Comparison of ENCODE assay signal across 26 cellular contexts in the genomic region with DNA sequence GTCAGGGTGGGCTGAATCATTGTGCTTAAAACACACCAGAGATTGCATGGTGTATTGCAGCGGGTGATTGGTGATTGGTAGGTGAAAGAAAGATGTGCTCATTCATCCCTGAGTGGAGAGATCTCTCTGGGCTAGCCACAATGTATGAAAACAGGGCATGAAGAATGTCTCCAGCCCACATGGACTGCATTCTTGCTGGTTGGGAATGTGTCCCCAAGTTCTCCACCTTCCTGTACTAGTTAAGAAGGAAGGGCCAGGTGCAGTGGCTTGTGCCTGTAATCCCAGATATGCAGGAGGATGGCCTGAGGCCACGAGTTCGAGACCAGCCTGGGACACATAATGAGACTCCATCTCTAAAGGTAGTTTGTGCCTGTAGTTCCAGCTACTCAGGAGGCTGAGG.
A peak's percentile ranks its signal among the peaks of the same experiment; 100 is the strongest.
DNase-seq lines count a peak whose midpoint lies in the region; ATAC-seq, FAIRE-seq and TF ChIP-seq lines count a peak whose summit lies in the region.
"Had no signal": no experiment of that assay in that cellular context is flagged by ENCODE, and none has a peak within 500 bp of the region (broad histone marks: within the 10 kb centered on the region; RNA-seq: fewer than 3 reads in every experiment).

No MANE protein-coding gene starts in this region.

- H3K4me1 ChIP-seq in right atrium auricular region, result peaks cover 0 to 14% of the 10 kb centered on the region in 2 donors
- H3K4me1 ChIP-seq in endothelial cell of umbilical vein (ENCODE audit: control insufficient read depth, extremely low read depth, insufficient read depth, low read length), result peaks cover 9% of the 10 kb centered on the region
- H3K4me1 ChIP-seq in trophoblast cell (ENCODE audit: control insufficient read depth in 1 of 2, insufficient read depth in 2 of 2, low read length in 2 of 2), result peaks cover 8 to 12% of the 10 kb centered on the region in 2 experiments

- intact Hi-C loops in left cardiac atrium (cut with DNase I) (loop anchor here (10.0 kb wide), 3 partner anchors 157 to 407 kb away; no protein-coding TSS in a partner anchor), endothelial cell of umbilical vein (cut with micrococcal nuclease) (no loop called here)

- no peaks in the 10 kb centered on the region for H3K9me3 Mint-ChIP-seq in activated CD8-positive, alpha-beta T cell treated with anti-CD3 and anti-CD28 coated beads, Interleukin-2, amount 10 ng/mL, durations not matched to agents 7 days and 5 days (ENCODE audit: insufficient read depth)
- H3K9me3 Mint-ChIP-seq: CD4-positive, alpha-beta T cell; CD8-positive, alpha-beta memory T cell had no signal

- DNase-seq in right atrium auricular region (ENCODE audit: low spot score), result peak; percentile 42
- DNase-seq in left cardiac atrium, result no peak
- DNase-seq in endothelial cell of umbilical vein (ENCODE audit: low read depth, low spot score), result no peak
- DNase-seq in trophoblast cell, result peak; percentile 64 to 74
- DNase-seq in T-helper 2 cell, result no peak
- DNase-seq in activated CD8-positive, alpha-beta T cell treated with anti-CD3 and anti-CD28 coated beads, Interleukin-2, amount 10 ng/mL, durations not matched to agents 7 days and 5 days, result no peak
- no peak for DNase-seq in GOT3 (lab: John Stamatoyannopoulos, UW)
- DNase-seq: 8988T; ACHN; AML-193; BE2C; CD4-positive, alpha-beta T cell; CD8-positive, alpha-beta memory T cell; DMS 273 treated with DMSO at 0.1 percent for 48 hours; DMS79; EL; GDM1; GM23248; H9 had no signal

- no peak overlapping the region for H4K12ac ChIP-seq in trophoblast cell (ENCODE audit: low read depth, low read length)

- TF ChIP-seq CTCF in right atrium auricular region (IDR thresholded peaks at IDR 0.05) (no peak), endothelial cell of umbilical vein (IDR thresholded peaks at IDR 0.05; ENCODE audit: extremely low read depth in 1 of 2, insufficient read depth in 1 of 2, low read depth in 1 of 2, low read length in 2 of 2) (no peak)

- H3K4me3 ChIP-seq in right atrium auricular region (no peak overlapping the region), endothelial cell of umbilical vein (replicated peaks in 1 of 3; ENCODE audit: insufficient read depth in 1 of 3, low read depth in 1 of 3, low read length in 3 of 3) (no peak overlapping the region), trophoblast cell (ENCODE audit: low read depth, low read length) (no peak overlapping the region)
- H3K4me3 ChIP-seq: A549; BLaER1 treated with 17β-estradiol and CSF1 and Interleukin-3, amounts not matched to agents 10 nM and 100 nM; GM12878; GM23248 had no signal

- no peak overlapping the region for H2BK120ac ChIP-seq in trophoblast cell (ENCODE audit: insufficient read depth, low read length, poor library complexity)

- H3K36me3 ChIP-seq in right atrium auricular region (no peaks in the 10 kb centered on the region), endothelial cell of umbilical vein (ENCODE audit: control insufficient read depth in 2 of 2, extremely low read depth in 1 of 2, insufficient read depth in 2 of 2, low read length in 2 of 2) (no peaks in the 10 kb centered on the region), trophoblast cell (ENCODE audit: control insufficient read depth in 1 of 2, insufficient read depth in 2 of 2, low read length in 2 of 2) (no peaks in the 10 kb centered on the region)
- H3K36me3 ChIP-seq: BE2C; BLaER1 treated with 17β-estradiol and CSF1 and Interleukin-3, amounts not matched to agents 10 nM and 100 nM had no signal

- H3K79me2 ChIP-seq in endothelial cell of umbilical vein (ENCODE audit: control insufficient read depth, insufficient read depth, low read length), result no peaks in the 10 kb centered on the region
- H3K79me2 ChIP-seq in trophoblast cell (ENCODE audit: control insufficient read depth, insufficient read depth, low read length, poor library complexity), result peaks cover 2% of the 10 kb centered on the region

- H3K23ac ChIP-seq in trophoblast cell (ENCODE audit: low read length), result no peak overlapping the region

- no peak overlapping the region for H2AFZ ChIP-seq in endothelial cell of umbilical vein (ENCODE audit: low read depth, low read length)
- H2AFZ ChIP-seq in trophoblast cell (ENCODE audit: insufficient read depth, low read length, poor library complexity), result no peak overlapping the region
- H2AFZ ChIP-seq: GM23248 had no signal

- TF ChIP-seq POLR2A in endothelial cell of umbilical vein (IDR thresholded peaks at IDR 0.05; ENCODE audit: low read depth, low read length), result no peak

- no CpG with 5 or more reads among the region's 3 CpGs for WGBS in trophoblast cell (ENCODE audit: extremely low coverage, insufficient coverage, insufficient read length)

- peak; percentile 43 for FAIRE-seq in endothelial cell of umbilical vein (lab: Jason Lieb, UNC)
- FAIRE-seq: A549, D721Med, GM12878, GM19239 had no signal

- CTCF ChIA-PET in endothelial cell of umbilical vein (lab: Charles Lee), result interaction anchor here (1.4 to 6.0 kb wide), 4 partner anchors 186 to 475 kb away, joined by 5 to 406 read pairs (median 204); no protein-coding TSS in a partner anchor
- CTCF ChIA-PET in activated CD8-positive, alpha-beta T cell treated with anti-CD3 and anti-CD28 coated beads, Interleukin-2, amount 10 ng/mL, durations not matched to agents 7 days and 5 days (lab: Charles Lee), result interaction anchor here (5.6 kb wide), 1 partner anchor 477 kb away, joined by 60 read pairs; no protein-coding TSS in a partner anchor

- no peaks in the 10 kb centered on the region for H4K20me1 ChIP-seq in endothelial cell of umbilical vein (replicated peaks; ENCODE audit: control insufficient read depth, extremely low read depth, insufficient read depth, low read length)

- no TSS peak for BruUV-seq in endothelial cell of umbilical vein (replicated peaks; lab: Mats Ljungman, UMichigan)

- H3K9me3 ChIP-seq in right atrium auricular region, result no peaks in the 10 kb centered on the region
- no peaks in the 10 kb centered on the region for H3K9me3 ChIP-seq in endothelial cell of umbilical vein (replicated peaks; ENCODE audit: control insufficient read depth, insufficient read depth, low read length)
- no peaks in the 10 kb centered on the region for H3K9me3 ChIP-seq in trophoblast cell (ENCODE audit: insufficient read depth, low read depth, low read length)
- H3K9me3 ChIP-seq: A549; BE2C; BLaER1 treated with 17β-estradiol and CSF1 and Interleukin-3, amounts not matched to agents 10 nM and 100 nM had no signal

- no peaks in the 10 kb centered on the region for H3K27me3 ChIP-seq in right atrium auricular region
- peaks cover 31 to 36% of the 10 kb centered on the region in 2 experiments for H3K27me3 ChIP-seq in endothelial cell of umbilical vein (ENCODE audit: control insufficient read depth in 2 of 2, insufficient read depth in 2 of 2, low read length in 2 of 2)
- no peaks in the 10 kb centered on the region for H3K27me3 ChIP-seq in trophoblast cell (ENCODE audit: insufficient read depth, low read length)
- H3K27me3 ChIP-seq: BE2C had no signal

- H3K27ac ChIP-seq in right atrium auricular region, result no peak overlapping the region
- no peak overlapping the region for H3K27ac ChIP-seq in endothelial cell of umbilical vein (ENCODE audit: insufficient read depth, low read depth, low read length)
- H3K27ac ChIP-seq in trophoblast cell (ENCODE audit: low read depth, low read length), result no peak overlapping the region
- H3K27ac ChIP-seq: A549; BLaER1 treated with 17β-estradiol and CSF1 and Interleukin-3, amounts not matched to agents 10 nM and 100 nM; GM23248 had no signal

- H2BK12ac ChIP-seq in trophoblast cell (ENCODE audit: low read length), result no peak overlapping the region

- peaks cover 6% of the 10 kb centered on the region for H3K79me1 ChIP-seq in trophoblast cell (ENCODE audit: low read length)

- H3K9ac ChIP-seq in endothelial cell of umbilical vein (replicated peaks; ENCODE audit: extremely low read depth, insufficient read depth, low read length) (no peak overlapping the region), trophoblast cell (ENCODE audit: low read length) (no peak overlapping the region)
- H3K9ac ChIP-seq: BLaER1 treated with 17β-estradiol and CSF1 and Interleukin-3, amounts not matched to agents 10 nM and 100 nM; GM23248 had no signal

- no peaks in the 10 kb centered on the region for H3K9me1 ChIP-seq in endothelial cell of umbilical vein (replicated peaks; ENCODE audit: control insufficient read depth, extremely low read depth, insufficient read depth, low read length)

- H4K91ac ChIP-seq in trophoblast cell (ENCODE audit: low read depth, low read length), result no peak overlapping the region

- H3K4ac ChIP-seq in trophoblast cell (ENCODE audit: low read depth, low read length), result no peak overlapping the region

- ATAC-seq in left cardiac atrium, result no peak
- ATAC-seq in activated CD8-positive, alpha-beta T cell treated with anti-CD3 and anti-CD28 coated beads, Interleukin-2, amount 10 ng/mL, durations not matched to agents 7 days and 5 days, result no peak
- ATAC-seq: A549, GM12878, HCT116 had no signal

- H4K8ac ChIP-seq in trophoblast cell (ENCODE audit: low read depth, low read length), result no peak overlapping the region

- H3K4me1 Mint-ChIP-seq in activated CD8-positive, alpha-beta T cell treated with anti-CD3 and anti-CD28 coated beads, Interleukin-2, amount 10 ng/mL, durations not matched to agents 7 days and 5 days (ENCODE audit: low read depth), result peaks cover 12% of the 10 kb centered on the region

- H3K14ac ChIP-seq in trophoblast cell (ENCODE audit: low read length), result no peak overlapping the region

- H2AK5ac ChIP-seq in trophoblast cell (ENCODE audit: low read length), result no peak overlapping the region

- H3K27ac Mint-ChIP-seq in activated CD8-positive, alpha-beta T cell treated with anti-CD3 and anti-CD28 coated beads, Interleukin-2, amount 10 ng/mL, durations not matched to agents 7 days and 5 days, result no peak overlapping the region
- H3K27ac Mint-ChIP-seq: CD14-positive monocyte; CD4-positive, alpha-beta T cell; H9 had no signal

- H3K4me2 ChIP-seq in endothelial cell of umbilical vein (ENCODE audit: insufficient read depth, low read length) (no peak overlapping the region), trophoblast cell (ENCODE audit: low read length) (no peak overlapping the region)
- H3K4me2 ChIP-seq: A549; BLaER1 treated with 17β-estradiol and CSF1 and Interleukin-3, amounts not matched to agents 10 nM and 100 nM had no signal

- H3K4me3 Mint-ChIP-seq in activated CD8-positive, alpha-beta T cell treated with anti-CD3 and anti-CD28 coated beads, Interleukin-2, amount 10 ng/mL, durations not matched to agents 7 days and 5 days, result no peak overlapping the region
- H3K4me3 Mint-ChIP-seq: CD4-positive, alpha-beta T cell; CD8-positive, alpha-beta memory T cell; H9 had no signal

- no peak overlapping the region for H3K18ac ChIP-seq in trophoblast cell (ENCODE audit: low read length)

- H3K27me3 Mint-ChIP-seq in activated CD8-positive, alpha-beta T cell treated with anti-CD3 and anti-CD28 coated beads, Interleukin-2, amount 10 ng/mL, durations not matched to agents 7 days and 5 days (ENCODE audit: low read depth), result peaks cover 35% of the 10 kb centered on the region

- no peak overlapping the region for H2BK5ac ChIP-seq in trophoblast cell (ENCODE audit: low read depth, low read length, poor library complexity)

- no peaks in the 10 kb centered on the region for H3K36me3 Mint-ChIP-seq in activated CD8-positive, alpha-beta T cell treated with anti-CD3 and anti-CD28 coated beads, Interleukin-2, amount 10 ng/mL, durations not matched to agents 7 days and 5 days (ENCODE audit: low read depth)
- H3K36me3 Mint-ChIP-seq: CD8-positive, alpha-beta memory T cell had no signal

- dilution Hi-C loops in endothelial cell of umbilical vein (cut with MboI; ENCODE audit: extremely low pct_ligation_motif_present, low sequenced_read_pairs), result loop anchor here (10.0 kb wide), 1 partner anchor 477 kb away; no protein-coding TSS in a partner anchor

- POLR2A ChIA-PET in endothelial cell of umbilical vein (lab: Charles Lee), result no interaction called here
- POLR2A ChIA-PET in activated CD8-positive, alpha-beta T cell treated with anti-CD3 and anti-CD28 coated beads, Interleukin-2, amount 10 ng/mL, durations not matched to agents 7 days and 5 days (lab: Charles Lee), result no interaction called here

Comparison
In these comparisons a context has a peak if more than half of its experiments do, and no peak if none do; other contexts are left out.
1. DNase-seq: peak in right atrium auricular region (single experiment) and trophoblast cell (2 of 2); none in left cardiac atrium (single experiment), endothelial cell of umbilical vein (single experiment), T-helper 2 cell (0 of 5), activated CD8-positive, alpha-beta T cell treated with anti-CD3 and anti-CD28 coated beads, Interleukin-2, amount 10 ng/mL, durations not matched to agents 7 days and 5 days (single experiment) and GOT3 (single experiment).